11 cellular contexts compared by ENCODE assay signal in genomic region chr19:802888-803561, GRCh38. TPM values are rescaled to one million over a fixed set of nuclear protein-coding genes. Genes with fewer than 3 reads are reported as not detected.
DNase-seq lines count a peak whose midpoint lies in the region; ATAC-seq, FAIRE-seq and TF ChIP-seq lines count a peak whose summit lies in the region.
"Had no signal": no experiment of that assay in that cellular context is flagged by ENCODE, and none has a peak within 500 bp of the region (broad histone marks: within the 10 kb centered on the region; RNA-seq: fewer than 3 reads in every experiment).

No MANE protein-coding gene starts in this region.

- peaks cover 100% of the 10 kb centered on the region for H3K79me2 ChIP-seq in K562 (ENCODE audit: control insufficient read depth, insufficient read depth, low read length)

- peak overlapping the region in 9 of 10 donors; percentile 16 to 90 (median 40) for H3K4me3 Mint-ChIP-seq in naive thymus-derived CD4-positive, alpha-beta T cell

- H3K9ac ChIP-seq in K562 (ENCODE audit: insufficient read depth in 1 of 2, low read depth in 2 of 2, low read length in 2 of 2), result peak overlapping the region in 1 of 2 experiments; percentile 4; a peak in 1 of 4 replicates

- WGBS in heart right ventricle, 2 donors, result 50 to 52% methylated on average over 33 of the region's 33 CpGs
- WGBS in K562 (ENCODE audit: insufficient coverage, low coverage, missing lambda C conversion rate), result 97% methylated on average over 32 of the region's 33 CpGs

- ATAC-seq in heart right ventricle, result no peak
- ATAC-seq in K562, result no peak
- ATAC-seq in naive thymus-derived CD4-positive, alpha-beta T cell, result no peak
- no peak for ATAC-seq in upper lobe of right lung
- no peak for ATAC-seq in GM18519 (IDR thresholded peaks at IDR 0.05; ENCODE audit: low FRiP score, unreplicated experiment)
- no peak for ATAC-seq in GM21786 (IDR thresholded peaks at IDR 0.05; ENCODE audit: unreplicated experiment)

- H2AFZ ChIP-seq in K562 (ENCODE audit: low read depth, low read length), result no peak overlapping the region

- peaks cover 4 to 98% (median 40%) of the 10 kb centered on the region in 9 donors for H3K36me3 ChIP-seq in heart right ventricle
- H3K36me3 ChIP-seq in right atrium auricular region, result peaks cover 77% of the 10 kb centered on the region
- peaks cover 100% of the 10 kb centered on the region for H3K36me3 ChIP-seq in K562 (ENCODE audit: control insufficient read depth, insufficient read depth, low read length)
- peaks cover 14 to 71% (median 29%) of the 10 kb centered on the region in 3 experiments for H3K36me3 ChIP-seq in naive thymus-derived CD4-positive, alpha-beta T cell (ENCODE audit: control insufficient read depth in 2 of 3, insufficient read depth in 3 of 3, low read length in 3 of 3)
- H3K36me3 ChIP-seq in upper lobe of right lung, result peaks cover 82% of the 10 kb centered on the region

- no peak for TF ChIP-seq POLR2A in K562 (conservative IDR thresholded peaks at IDR 0.05)

- TF ChIP-seq RAD21 in K562 (CRISPR knock-in tag; conservative IDR thresholded peaks at IDR 0.05 in 1 of 2, IDR thresholded peaks at IDR 0.05 in 1 of 2), result no peak

- intact Hi-C loops in heart right ventricle (cut with DNase I) (no loop called here), K562 (cut with micrococcal nuclease) (no loop called here), upper lobe of right lung (cut with DNase I) (no loop called here)
- intact Hi-C loops in naive thymus-derived CD4-positive, alpha-beta T cell (cut with micrococcal nuclease), result no loop called here

- BruUV-seq in K562 (replicated peaks; lab: Mats Ljungman, UMichigan), result no TSS peak

- no peak for FAIRE-seq in K562 (lab: Jason Lieb, UNC)
- FAIRE-seq: frontal cortex had no signal

- H3K4me1 ChIP-seq in heart right ventricle (peaks cover 50 to 78% (median 61%) of the 10 kb centered on the region in 9 donors), right atrium auricular region (peaks cover 3 to 51% of the 10 kb centered on the region in 2 donors), K562 (replicated peaks in 1 of 2; ENCODE audit: control insufficient read depth in 2 of 2, insufficient read depth in 2 of 2, low read length in 2 of 2) (peaks cover 22 to 85% of the 10 kb centered on the region in 2 experiments), upper lobe of right lung (peaks cover 46% of the 10 kb centered on the region)
- H3K4me1 ChIP-seq in naive thymus-derived CD4-positive, alpha-beta T cell (ENCODE audit: control insufficient read depth in 2 of 2, insufficient read depth in 2 of 2, low read length in 2 of 2), result peaks cover 38 to 41% of the 10 kb centered on the region in 2 donors

- H3K27ac ChIP-seq in heart right ventricle (peak overlapping the region in 6 of 10 donors; percentile 27 to 100 (median 96)), right atrium auricular region (peak overlapping the region in 1 of 2 donors; percentile 37), K562 (ENCODE audit: extremely low read depth, low read depth, low read length) (no peak overlapping the region), upper lobe of right lung (peak overlapping the region; percentile 30)
- no peak overlapping the region for H3K27ac ChIP-seq in naive thymus-derived CD4-positive, alpha-beta T cell (ENCODE audit: low read depth, low read length)
- H3K27ac ChIP-seq: BLaER1 treated with 17β-estradiol and CSF1 and Interleukin-3, amounts not matched to agents 10 nM and 100 nM had no signal

- H3K9me3 ChIP-seq in heart right ventricle, result no peaks in the 10 kb centered on the region
- H3K9me3 ChIP-seq in right atrium auricular region, result no peaks in the 10 kb centered on the region
- no peaks in the 10 kb centered on the region; the same call in 1 of the 2 replicates for H3K9me3 ChIP-seq in K562 (replicated peaks; ENCODE audit: control insufficient read depth, insufficient read depth, low read depth, low read length)
- H3K9me3 ChIP-seq in naive thymus-derived CD4-positive, alpha-beta T cell (ENCODE audit: control insufficient read depth in 2 of 3, low read length in 3 of 3), result no peaks in the 10 kb centered on the region
- H3K9me3 ChIP-seq in upper lobe of right lung, result no peaks in the 10 kb centered on the region

- no peaks in the 10 kb centered on the region for H3K27me3 Mint-ChIP-seq in naive thymus-derived CD4-positive, alpha-beta T cell

- DNase-seq in heart right ventricle (peak in 1 of 2 donors; percentile 27), right atrium auricular region (ENCODE audit: low spot score) (no peak), K562 (ENCODE audit: extremely low read depth in 1 of 4, low spot score in 3 of 4) (peak in 2 of 4 experiments; percentile 18 to 22), upper lobe of right lung (no peak), HUDEP-2 (lab: John Stamatoyannopoulos, UW; ENCODE audit: unreplicated experiment in 76 of 76) (no peak)
- no peak for DNase-seq in naive thymus-derived CD4-positive, alpha-beta T cell

- TF ChIP-seq CTCF in heart right ventricle (IDR thresholded peaks at IDR 0.05), result no peak
- TF ChIP-seq CTCF in right atrium auricular region (IDR thresholded peaks at IDR 0.05), result no peak
- TF ChIP-seq CTCF in K562 (IDR thresholded peaks at IDR 0.05 in 2 of 3, conservative IDR thresholded peaks at IDR 0.05 in 1 of 3; ENCODE audit: insufficient read depth in 2 of 3, low read depth in 1 of 3, low read length in 3 of 3), result no peak
- TF ChIP-seq CTCF in upper lobe of right lung (IDR thresholded peaks at IDR 0.05), result no peak

- in situ Hi-C loops in K562 (cut with MboI), result no loop called here

- no peak for TF ChIP-seq EP300 in K562 (IDR thresholded peaks at IDR 0.05; ENCODE audit: low read length)

- H3K27ac Mint-ChIP-seq in naive thymus-derived CD4-positive, alpha-beta T cell, result peak overlapping the region in 5 of 9 donors; percentile 46 to 82 (median 77)

- peaks cover 0 to 33% (median 10%) of the 10 kb centered on the region in 5 donors for H3K36me3 Mint-ChIP-seq in naive thymus-derived CD4-positive, alpha-beta T cell

- peak overlapping the region in 5 of 10 donors; percentile 66 to 94 (median 86) for H3K4me3 ChIP-seq in heart right ventricle
- H3K4me3 ChIP-seq in right atrium auricular region, result peak overlapping the region in 1 of 2 donors; percentile 99
- H3K4me3 ChIP-seq in K562, result no peak overlapping the region
- no peak overlapping the region for H3K4me3 ChIP-seq in naive thymus-derived CD4-positive, alpha-beta T cell (ENCODE audit: low read length)
- no peak overlapping the region for H3K4me3 ChIP-seq in upper lobe of right lung
- H3K4me3 ChIP-seq: BLaER1 treated with 17β-estradiol and CSF1 and Interleukin-3, amounts not matched to agents 10 nM and 100 nM had no signal

- POLR2A ChIA-PET in K562 (lab: Yijun Ruan, JAX), result interaction anchor here (0.7 to 2.1 kb wide), 3 partner anchors 8 to 173 kb away, joined by 3 to 8 read pairs (median 6); no protein-coding TSS in a partner anchor
- POLR2A ChIA-PET in naive thymus-derived CD4-positive, alpha-beta T cell (lab: Charles Lee), result no interaction called here

- peaks cover 0 to 4% (median 0%) of the 10 kb centered on the region in 11 donors for H3K9me3 Mint-ChIP-seq in naive thymus-derived CD4-positive, alpha-beta T cell

- no peak overlapping the region for H3K4me2 ChIP-seq in K562 (ENCODE audit: insufficient read depth, low read length)

- H3K4me1 Mint-ChIP-seq in naive thymus-derived CD4-positive, alpha-beta T cell, result peaks cover 38 to 58% (median 48%) of the 10 kb centered on the region in 7 donors

- H4K20me1 ChIP-seq in K562 (replicated peaks; ENCODE audit: control insufficient read depth, insufficient read depth, low read length), result peaks cover 66% of the 10 kb centered on the region

- peaks cover 16% of the 10 kb centered on the region for H3K9me1 ChIP-seq in K562 (ENCODE audit: control insufficient read depth, insufficient read depth, low read length)

- CTCF ChIA-PET in K562 (lab: Yijun Ruan, JAX; ENCODE audit: low intra/inter-chr PET ratio), result no interaction called here
- CTCF ChIA-PET in naive thymus-derived CD4-positive, alpha-beta T cell (lab: Charles Lee), result no interaction called here

- H3K27me3 ChIP-seq in heart right ventricle (no peaks in the 10 kb centered on the region), right atrium auricular region (no peaks in the 10 kb centered on the region), K562 (ENCODE audit: control insufficient read depth in 2 of 2, insufficient read depth in 2 of 2, low read length in 2 of 2) (no peaks in the 10 kb centered on the region), upper lobe of right lung (no peaks in the 10 kb centered on the region)
- H3K27me3 ChIP-seq in naive thymus-derived CD4-positive, alpha-beta T cell (ENCODE audit: control insufficient read depth in 2 of 2, insufficient read depth in 2 of 2, low read length in 2 of 2), result no peaks in the 10 kb centered on the region
- H3K27me3 ChIP-seq: BLaER1 treated with 17β-estradiol and CSF1 and Interleukin-3, amounts not matched to agents 10 nM and 100 nM had no signal

RNA-seq across cellular contexts. Expression of gene PTBP1, which starts 5.8 kb away (rescaled TPM):
- total RNA-seq in heart right ventricle (100 to 1,000 TPM in 1 of 10 donors, 10 to 100 TPM in 9; 46.2 to 106 (median 56.8) TPM), right atrium auricular region (10 to 100 TPM; 49.4 to 73.9 TPM), K562 (2014; rRNA removed) (237 and 443 TPM in 2 replicates), K562 (2014; rRNA removed; fragmentation: Illumina TruSeq; extraction: Trizol) (234 TPM in 2 replicates), K562 (2015; rRNA removed; fragmentation: Illumina TruSeq; extraction: Trizol) (183 and 187 TPM in 2 replicates), K562 (2021) (751 and 759 TPM in 2 replicates), upper lobe of right lung (245 TPM)
- polyA plus RNA-seq in heart right ventricle (10 to 100 TPM; 48.2 to 74.3 TPM), K562 (2011; rRNA removed) (131 and 357 TPM in 2 replicates), K562 (2014; fragmentation: Illumina TruSeq; extraction: Trizol) (413 and 465 TPM in 2 replicates), K562 (2014; fragmentation: Nextera tagmentation; extraction: Ambion mirVana) (10 to 100 TPM; 14.0 to 18.1 TPM), K562 (2014; rRNA removed) (291 and 296 TPM in 2 replicates)
- total RNA-seq in K562 (2011; cell fraction: chromatin; rRNA removed; ENCODE audit: low replicate concordance), result 327 and 692 TPM in 2 replicates
- total RNA-seq in K562 (2011; cell fraction: nucleolus; rRNA removed), result 382 and 389 TPM in 2 replicates
- total RNA-seq in K562 (2011; cell fraction: nucleoplasm; rRNA removed), result 336 and 353 TPM in 2 replicates
- 138 and 245 TPM in 2 replicates for polyA plus RNA-seq in K562 (2011; cell fraction: cytosol; rRNA removed)
- polyA plus RNA-seq in K562 (2011; cell fraction: nucleus; rRNA removed), result 683 and 1,149 TPM in 2 replicates
- polyA plus RNA-seq in K562 (2012), result 757 and 849 TPM in 2 replicates
- polyA minus RNA-seq in K562 (2011; rRNA and poly(A)+ RNA removed), result 127 and 175 TPM in 2 replicates
- polyA minus RNA-seq in K562 (2011; cell fraction: cytosol; rRNA and poly(A)+ RNA removed), result 353 and 383 TPM in 2 replicates
- polyA minus RNA-seq in K562 (2011; cell fraction: nucleus; rRNA and poly(A)+ RNA removed), result 242 and 246 TPM in 2 replicates
- total RNA-seq in naive thymus-derived CD4-positive, alpha-beta T cell, result 100 to 1,000 TPM; 313 to 524 (median 326) TPM
- polyA plus RNA-seq in naive thymus-derived CD4-positive, alpha-beta T cell, result 100 to 1,000 TPM; 113 to 227 TPM

RNA-seq across cellular contexts. Expression of gene PLPPR3, which starts 18.7 kb away (rescaled TPM):
- total RNA-seq in heart right ventricle (not detected), right atrium auricular region (not detected), K562 (2014; rRNA removed) (28.6 and 30.5 TPM in 2 replicates), K562 (2014; rRNA removed; fragmentation: Illumina TruSeq; extraction: Trizol) (1.8 and 2.3 TPM in 2 replicates), K562 (2015; rRNA removed; fragmentation: Illumina TruSeq; extraction: Trizol) (8.6 and 10.1 TPM in 2 replicates), K562 (2021) (40.4 and 48.2 TPM in 2 replicates), upper lobe of right lung (0.46 TPM)
- polyA plus RNA-seq in heart right ventricle (not detected), K562 (2011; rRNA removed) (12.8 and 19.0 TPM in 2 replicates), K562 (2014; fragmentation: Illumina TruSeq; extraction: Trizol) (2.2 and 7.8 TPM in 2 replicates), K562 (2014; fragmentation: Nextera tagmentation; extraction: Ambion mirVana) (under 1 TPM; 0.01 to 0.08 TPM), K562 (2014; rRNA removed) (19.4 and 21.8 TPM in 2 replicates)
- 6.7 and 37.1 TPM in 2 replicates for total RNA-seq in K562 (2011; cell fraction: chromatin; rRNA removed; ENCODE audit: low replicate concordance)
- total RNA-seq in K562 (2011; cell fraction: nucleolus; rRNA removed), result 62.2 and 83.4 TPM in 2 replicates
- 28.0 and 30.4 TPM in 2 replicates for total RNA-seq in K562 (2011; cell fraction: nucleoplasm; rRNA removed)
- polyA plus RNA-seq in K562 (2011; cell fraction: cytosol; rRNA removed), result 25.3 and 82.8 TPM in 2 replicates
- polyA plus RNA-seq in K562 (2011; cell fraction: nucleus; rRNA removed), result 24.4 and 43.1 TPM in 2 replicates
- 23.2 and 35.5 TPM in 2 replicates for polyA plus RNA-seq in K562 (2012)
- polyA minus RNA-seq in K562 (2011; rRNA and poly(A)+ RNA removed), result 9.9 and 23.4 TPM in 2 replicates
- 46.2 and 51.7 TPM in 2 replicates for polyA minus RNA-seq in K562 (2011; cell fraction: cytosol; rRNA and poly(A)+ RNA removed)
- polyA minus RNA-seq in K562 (2011; cell fraction: nucleus; rRNA and poly(A)+ RNA removed), result 7.9 and 8.1 TPM in 2 replicates
- not detected for total RNA-seq in naive thymus-derived CD4-positive, alpha-beta T cell
- not detected for polyA plus RNA-seq in naive thymus-derived CD4-positive, alpha-beta T cell

RNA-seq across cellular contexts. Expression of gene AZU1, which starts 24.6 kb away (rescaled TPM):
- 1 to 10 TPM in 1 of 10 donors, not detected in 9; 1.7 TPM for total RNA-seq in heart right ventricle
- polyA plus RNA-seq in heart right ventricle, result under 1 TPM in 1 of 2 donors, not detected in 1; 0.06 TPM
- not detected for total RNA-seq in right atrium auricular region
- total RNA-seq in K562 (2011; cell fraction: chromatin; rRNA removed; ENCODE audit: low replicate concordance), result 3.4 and 6.7 TPM in 2 replicates
- 4.3 and 4.6 TPM in 2 replicates for total RNA-seq in K562 (2011; cell fraction: nucleolus; rRNA removed)
- total RNA-seq in K562 (2011; cell fraction: nucleoplasm; rRNA removed), result 3.1 and 6.0 TPM in 2 replicates
- 0.33 and 0.73 TPM in 2 replicates for total RNA-seq in K562 (2014; rRNA removed)
- total RNA-seq in K562 (2014; rRNA removed; fragmentation: Illumina TruSeq; extraction: Trizol), result not detected in 2 replicates
- total RNA-seq in K562 (2015; rRNA removed; fragmentation: Illumina TruSeq; extraction: Trizol), result 0.19 and 0.29 TPM in 2 replicates
- 1.4 and 1.7 TPM in 2 replicates for total RNA-seq in K562 (2021)
- polyA plus RNA-seq in K562 (2011; rRNA removed), result 0.39 and 0.87 TPM in 2 replicates
- polyA plus RNA-seq in K562 (2011; cell fraction: cytosol; rRNA removed), result 0.60 and 0.94 TPM in 2 replicates
- 6.4 and 9.5 TPM in 2 replicates for polyA plus RNA-seq in K562 (2011; cell fraction: nucleus; rRNA removed)
- polyA plus RNA-seq in K562 (2012), result 1.5 and 9.7 TPM in 2 replicates
- 0.45 and 0.51 TPM in 2 replicates for polyA plus RNA-seq in K562 (2014; fragmentation: Illumina TruSeq; extraction: Trizol)
- not detected for polyA plus RNA-seq in K562 (2014; fragmentation: Nextera tagmentation; extraction: Ambion mirVana)
- polyA plus RNA-seq in K562 (2014; rRNA removed), result 1.9 and 3.3 TPM in 2 replicates
- polyA minus RNA-seq in K562 (2011; rRNA and poly(A)+ RNA removed), result not detected in 2 replicates
- polyA minus RNA-seq in K562 (2011; cell fraction: cytosol; rRNA and poly(A)+ RNA removed), result 1.1 TPM in 1 of 2 replicates, not detected in the other
- polyA minus RNA-seq in K562 (2011; cell fraction: nucleus; rRNA and poly(A)+ RNA removed), result 0.78 and 0.81 TPM in 2 replicates
- 1 to 10 TPM in 1 of 5 experiments, under 1 TPM in 1, not detected in 3; 0.64 to 4.1 TPM for total RNA-seq in naive thymus-derived CD4-positive, alpha-beta T cell
- polyA plus RNA-seq in naive thymus-derived CD4-positive, alpha-beta T cell, result not detected
- total RNA-seq in upper lobe of right lung, result 0.75 TPM
- total RNA-seq: myocyte had no signal

RNA-seq across cellular contexts. Expression of gene PRTN3, which starts 37.8 kb away (rescaled TPM):
- not detected for total RNA-seq in heart right ventricle
- polyA plus RNA-seq in heart right ventricle, result under 1 TPM in 1 of 2 donors, not detected in 1; 0.12 TPM
- total RNA-seq in right atrium auricular region, result not detected
- not detected in 2 replicates for total RNA-seq in K562 (2011; cell fraction: chromatin; rRNA removed; ENCODE audit: low replicate concordance)
- total RNA-seq in K562 (2011; cell fraction: nucleolus; rRNA removed), result 0.50 TPM in 1 of 2 replicates, not detected in the other
- total RNA-seq in K562 (2011; cell fraction: nucleoplasm; rRNA removed), result 0.37 TPM in 1 of 2 replicates, not detected in the other
- 0.14 and 0.69 TPM in 2 replicates for total RNA-seq in K562 (2014; rRNA removed)
- 0.19 TPM in 1 of 2 replicates, not detected in the other for total RNA-seq in K562 (2014; rRNA removed; fragmentation: Illumina TruSeq; extraction: Trizol)
- total RNA-seq in K562 (2015; rRNA removed; fragmentation: Illumina TruSeq; extraction: Trizol), result 0.36 and 0.41 TPM in 2 replicates
- total RNA-seq in K562 (2021), result 0.60 and 0.86 TPM in 2 replicates
- 0.60 and 1.4 TPM in 2 replicates for polyA plus RNA-seq in K562 (2011; rRNA removed)
- polyA plus RNA-seq in K562 (2011; cell fraction: cytosol; rRNA removed), result 3.3 and 5.8 TPM in 2 replicates
- polyA plus RNA-seq in K562 (2011; cell fraction: nucleus; rRNA removed), result 1.3 and 1.6 TPM in 2 replicates
- 0.55 and 1.3 TPM in 2 replicates for polyA plus RNA-seq in K562 (2012)
- 0.25 and 0.43 TPM in 2 replicates for polyA plus RNA-seq in K562 (2014; fragmentation: Illumina TruSeq; extraction: Trizol)
- not detected for polyA plus RNA-seq in K562 (2014; fragmentation: Nextera tagmentation; extraction: Ambion mirVana)
- 0.50 TPM in 1 of 2 replicates, not detected in the other for polyA plus RNA-seq in K562 (2014; rRNA removed)
- polyA minus RNA-seq in K562 (2011; rRNA and poly(A)+ RNA removed), result not detected in 2 replicates
- polyA minus RNA-seq in K562 (2011; cell fraction: cytosol; rRNA and poly(A)+ RNA removed), result 1.4 TPM in 1 of 2 replicates, not detected in the other
- not detected in 2 replicates for polyA minus RNA-seq in K562 (2011; cell fraction: nucleus; rRNA and poly(A)+ RNA removed)
- total RNA-seq in naive thymus-derived CD4-positive, alpha-beta T cell, result 1 to 10 TPM in 1 of 5 experiments, not detected in 4; 2.7 TPM
- not detected for polyA plus RNA-seq in naive thymus-derived CD4-positive, alpha-beta T cell
- total RNA-seq in upper lobe of right lung, result not detected
- total RNA-seq: myocyte had no signal

RNA-seq across cellular contexts. Expression of gene ELANE, which starts 49.1 kb away (rescaled TPM):
- total RNA-seq in heart right ventricle (1 to 10 TPM in 3 of 10 donors, under 1 TPM in 4, not detected in 3; 0.26 to 2.8 (median 0.76) TPM), right atrium auricular region (under 1 TPM; 0.67 to 0.83 TPM), K562 (2014; rRNA removed) (0.37 TPM in 1 of 2 replicates, not detected in the other), K562 (2014; rRNA removed; fragmentation: Illumina TruSeq; extraction: Trizol) (not detected in 2 replicates), K562 (2015; rRNA removed; fragmentation: Illumina TruSeq; extraction: Trizol) (not detected in 2 replicates), K562 (2021) (not detected in 2 replicates), upper lobe of right lung (0.52 TPM)
- polyA plus RNA-seq in heart right ventricle (1 to 10 TPM; 3.0 to 5.4 TPM), K562 (2011; rRNA removed) (not detected in 2 replicates), K562 (2014; fragmentation: Illumina TruSeq; extraction: Trizol) (not detected in 2 replicates), K562 (2014; fragmentation: Nextera tagmentation; extraction: Ambion mirVana) (not detected), K562 (2014; rRNA removed) (not detected in 2 replicates)
- not detected in 2 replicates for total RNA-seq in K562 (2011; cell fraction: chromatin; rRNA removed; ENCODE audit: low replicate concordance)
- not detected in 2 replicates for total RNA-seq in K562 (2011; cell fraction: nucleolus; rRNA removed)
- not detected in 2 replicates for total RNA-seq in K562 (2011; cell fraction: nucleoplasm; rRNA removed)
- polyA plus RNA-seq in K562 (2011; cell fraction: cytosol; rRNA removed), result not detected in 2 replicates
- polyA plus RNA-seq in K562 (2011; cell fraction: nucleus; rRNA removed), result not detected in 2 replicates
- polyA plus RNA-seq in K562 (2012), result not detected in 2 replicates
- not detected in 2 replicates for polyA minus RNA-seq in K562 (2011; rRNA and poly(A)+ RNA removed)
- polyA minus RNA-seq in K562 (2011; cell fraction: cytosol; rRNA and poly(A)+ RNA removed), result not detected in 2 replicates
- not detected in 2 replicates for polyA minus RNA-seq in K562 (2011; cell fraction: nucleus; rRNA and poly(A)+ RNA removed)
- 1 to 10 TPM in 1 of 5 experiments, not detected in 4; 4.9 TPM for total RNA-seq in naive thymus-derived CD4-positive, alpha-beta T cell
- polyA plus RNA-seq in naive thymus-derived CD4-positive, alpha-beta T cell, result not detected
- total RNA-seq: frontal cortex, myocyte had no signal

Comparison
In these comparisons a context has a peak if more than half of its experiments do, and no peak if none do; other contexts are left out.
1. H3K27ac ChIP-seq: peak in heart right ventricle (6 of 10) and upper lobe of right lung (single experiment); none in K562 (single experiment) and naive thymus-derived CD4-positive, alpha-beta T cell (single experiment).